ENCODE assay signal across 8 cellular contexts in genomic region chr21:43611598-43612369, GRCh38. TPM values are rescaled to one million over a fixed set of nuclear protein-coding genes. Genes with fewer than 3 reads are reported as not detected.
DNase-seq lines count a peak whose midpoint lies in the region; ATAC-seq, FAIRE-seq and TF ChIP-seq lines count a peak whose summit lies in the region.

No MANE protein-coding gene starts in this region.

- no peak for FAIRE-seq in HTR-8/SVneo (lab: Jason Lieb, UNC)

- no peak for TF ChIP-seq POLR2A in esophagus muscularis mucosa (IDR thresholded peaks at IDR 0.05; ENCODE audit: low read depth)

- H3K9me3 ChIP-seq in SJSA1 (replicated peaks) (no peaks in the 10 kb centered on the region; the same call in 1 of the 2 replicates), esophagus muscularis mucosa (no peaks in the 10 kb centered on the region)

- no peaks in the 10 kb centered on the region for H3K36me3 ChIP-seq in SJSA1
- H3K36me3 ChIP-seq in esophagus muscularis mucosa: no peaks in the 10 kb centered on the region

- intact Hi-C loops in esophagus muscularis mucosa (cut with DNase I): no loop called here

- no peaks in the 10 kb centered on the region for H3K9me3 Mint-ChIP-seq in naive B cell

- H3K4me1 ChIP-seq in SJSA1 (replicated peaks) (peaks cover 67% of the 10 kb centered on the region), esophagus muscularis mucosa (peaks cover 10 to 28% (median 22%) of the 10 kb centered on the region in 4 donors)

- H3K27ac Mint-ChIP-seq in naive B cell: peak overlapping the region in 1 of 6 donors; percentile 72

- H3K27me3 ChIP-seq in SJSA1 (replicated peaks) (no peaks in the 10 kb centered on the region), esophagus muscularis mucosa (no peaks in the 10 kb centered on the region)

- no peaks in the 10 kb centered on the region for H3K36me3 Mint-ChIP-seq in naive B cell

- H3K27me3 Mint-ChIP-seq in naive B cell: no peaks in the 10 kb centered on the region

- H3K27ac ChIP-seq in SJSA1 (peak overlapping the region; percentile 35; the same call in 1 of the 2 replicates), esophagus muscularis mucosa (replicated peaks in 1 of 4) (no peak overlapping the region)

- TF ChIP-seq CTCF in esophagus muscularis mucosa (IDR thresholded peaks at IDR 0.05): peak; percentile 60 to 78 (median 77)

- no peak for TF ChIP-seq EP300 in esophagus muscularis mucosa (IDR thresholded peaks at IDR 0.05)

- DNase-seq in D341Med (ENCODE audit: low spot score) (peak; percentile 67), HTR-8/SVneo (ENCODE audit: insufficient read length, low spot score) (peak; percentile 75), SJSA1 (ENCODE audit: low read depth in 1 of 2, low spot score in 2 of 2) (peak; percentile 75), esophagus muscularis mucosa (ENCODE audit: extremely low spot score) (no peak), naive B cell (peak; percentile 26)

- peaks cover 0 to 5% (median 0%) of the 10 kb centered on the region in 3 donors for H3K4me1 Mint-ChIP-seq in naive B cell

- no peak overlapping the region for H3K4me3 ChIP-seq in SJSA1
- no peak overlapping the region for H3K4me3 ChIP-seq in esophagus muscularis mucosa

- WGBS in esophagus muscularis mucosa: 43% methylated on average over 8 of the region's 8 CpGs

- ATAC-seq in naive B cell (ENCODE audit: low read depth in 2 of 2): peak; percentile 67 to 73
- no peak for ATAC-seq in HG02623 (IDR thresholded peaks at IDR 0.05; ENCODE audit: unreplicated experiment)
- no peak for ATAC-seq in HG03378 (IDR thresholded peaks at IDR 0.05; ENCODE audit: unreplicated experiment)
- ATAC-seq in HG03108 (IDR thresholded peaks at IDR 0.05; ENCODE audit: unreplicated experiment): no peak

- no peak overlapping the region for H3K4me3 Mint-ChIP-seq in naive B cell

RNA-seq across cellular contexts. Expression of gene HSF2BP, which starts 47.5 kb away (rescaled TPM):
- 1.6 and 2.8 TPM in 2 replicates for total RNA-seq in SJSA1 (2014; rRNA removed; shearing (Covaris generic))
- 1 to 10 TPM in 1 of 4 donors, under 1 TPM in 2, not detected in 1; 0.63 to 1.2 (median 0.66) TPM for total RNA-seq in esophagus muscularis mucosa
- polyA plus RNA-seq in naive B cell (ENCODE audit: low read depth in 6 of 6): 1 to 10 TPM in 1 of 6 donors, under 1 TPM in 3, not detected in 2; 0.13 to 1.2 (median 0.49) TPM

RNA-seq across cellular contexts. Expression of gene RRP1B, which starts 47.6 kb away (rescaled TPM):
- total RNA-seq in SJSA1 (2014; rRNA removed; shearing (Covaris generic)): 35.4 and 37.9 TPM in 2 replicates
- total RNA-seq in esophagus muscularis mucosa: 10 to 100 TPM; 17.4 to 22.0 (median 20.8) TPM
- 10 to 100 TPM in 5 of 6 donors, 1 to 10 TPM in 1; 9.2 to 30.3 (median 21.1) TPM for polyA plus RNA-seq in naive B cell (ENCODE audit: low read depth in 6 of 6)

Comparison
In these comparisons a context has a peak if more than half of its experiments do, and no peak if none do; other contexts are left out.
1. ATAC-seq: peak in naive B cell (2 of 2); none in HG02623 (single experiment), HG03378 (single experiment) and HG03108 (single experiment).